Comparison of ENCODE assay signal across 18 cellular contexts in the genomic region with DNA sequence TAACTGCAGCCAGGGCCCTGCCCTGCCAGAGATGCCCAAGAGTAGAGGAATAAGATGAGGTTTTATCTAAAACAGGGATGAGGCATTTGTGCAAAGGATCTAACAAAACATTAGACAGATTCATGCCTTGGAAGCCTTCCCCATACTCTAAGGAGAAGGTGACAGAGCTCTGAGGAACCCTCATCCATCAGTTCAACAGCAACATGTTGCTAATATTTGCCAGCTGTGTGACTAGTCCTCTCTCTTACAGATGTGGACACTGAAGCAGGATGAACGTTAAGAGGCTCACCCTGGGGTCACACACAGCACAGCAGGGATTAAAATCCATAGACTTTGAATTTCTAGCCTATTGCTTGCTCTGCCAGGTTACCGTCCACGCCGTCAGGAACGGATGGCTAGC.
"Had no signal": no experiment of that assay in that cellular context is flagged by ENCODE, and none has a peak within 500 bp of the region (broad histone marks: within the 10 kb centered on the region; RNA-seq: fewer than 3 reads in every experiment).

No MANE protein-coding gene starts in this region.

- DNase-seq: activated CD4-positive, CD25-positive, alpha-beta regulatory T cell treated with anti-CD3 and anti-CD28 coated beads, Interleukin-2, amount 50 U/mL, for 72 hours; activated naive CD4-positive, alpha-beta T cell; activated naive CD8-positive, alpha-beta T cell treated with anti-CD3 and anti-CD28 coated beads, Interleukin-2, amount 10 ng/mL, durations not matched to agents 7 days and 5 days; anterior cingulate cortex; effector memory CD8-positive, alpha-beta T cell; left ventricle myocardium inferior; mucosa of descending colon; naive thymus-derived CD4-positive, alpha-beta T cell; stimulated activated CD4-positive, alpha-beta T cell treated with anti-CD3 and anti-CD28 coated beads, Interleukin-2, amount 100 ng/mL, for 48 hours; stimulated activated naive B cell treated with anti-CD40 and anti-IgM and Interleukin-4, amounts not matched to agents 10 μg/mL and 1 μg/mL and 100 μg/mL, for 72 hours; substantia nigra; T1000 had no signal

- H3K4me3 Mint-ChIP-seq: activated naive CD8-positive, alpha-beta T cell treated with anti-CD3 and anti-CD28 coated beads, Interleukin-2, amount 10 ng/mL, durations not matched to agents 7 days and 5 days; activated T-helper 1 cell treated with anti-CD3 and anti-CD28 coated beads, Interleukin-12 subunit alpha, Interleukin-12 subunit beta, Interleukin-2, Interleukin-4 antibody, amounts not matched to agents 30 ng/mL and 10 ng/mL and 1 ng/mL, durations not matched to agents 14 hours and 24 hours and 36 hours; effector memory CD8-positive, alpha-beta T cell; naive thymus-derived CD4-positive, alpha-beta T cell; stimulated activated naive B cell treated with anti-CD40 and anti-IgM and Interleukin-4, amounts not matched to agents 10 μg/mL and 1 μg/mL and 100 μg/mL, for 72 hours had no signal

- H3K9me3 ChIP-seq: breast epithelium, left ventricle myocardium inferior, mucosa of descending colon, neutrophil, tibial nerve, vagina had no signal

- H3K27me3 Mint-ChIP-seq: naive thymus-derived CD4-positive, alpha-beta T cell; stimulated activated naive B cell treated with anti-CD40 and anti-IgM and Interleukin-4, amounts not matched to agents 10 μg/mL and 1 μg/mL and 100 μg/mL, for 72 hours had no signal

- H3K4me1 ChIP-seq: breast epithelium, left ventricle myocardium inferior, vagina had no signal

- H3K4me3 ChIP-seq: breast epithelium, left ventricle myocardium inferior, mucosa of descending colon, tibial nerve, vagina had no signal

- H3K4me1 Mint-ChIP-seq: activated naive CD8-positive, alpha-beta T cell treated with anti-CD3 and anti-CD28 coated beads, Interleukin-2, amount 10 ng/mL, durations not matched to agents 7 days and 5 days; naive thymus-derived CD4-positive, alpha-beta T cell had no signal

- H3K36me3 Mint-ChIP-seq: activated naive CD8-positive, alpha-beta T cell treated with anti-CD3 and anti-CD28 coated beads, Interleukin-2, amount 10 ng/mL, durations not matched to agents 7 days and 5 days; naive thymus-derived CD4-positive, alpha-beta T cell; stimulated activated naive B cell treated with anti-CD40 and anti-IgM and Interleukin-4, amounts not matched to agents 10 μg/mL and 1 μg/mL and 100 μg/mL, for 72 hours had no signal

- H3K27me3 ChIP-seq: breast epithelium, neutrophil, tibial nerve, vagina had no signal

- H3K9me3 Mint-ChIP-seq: activated naive CD8-positive, alpha-beta T cell treated with anti-CD3 and anti-CD28 coated beads, Interleukin-2, amount 10 ng/mL, durations not matched to agents 7 days and 5 days; activated T-helper 1 cell treated with anti-CD3 and anti-CD28 coated beads, Interleukin-12 subunit alpha, Interleukin-12 subunit beta, Interleukin-2, Interleukin-4 antibody, amounts not matched to agents 30 ng/mL and 10 ng/mL and 1 ng/mL, durations not matched to agents 14 hours and 24 hours and 36 hours; effector memory CD8-positive, alpha-beta T cell; naive thymus-derived CD4-positive, alpha-beta T cell; stimulated activated naive B cell treated with anti-CD40 and anti-IgM and Interleukin-4, amounts not matched to agents 10 μg/mL and 1 μg/mL and 100 μg/mL, for 72 hours had no signal

- H3K27ac Mint-ChIP-seq: activated naive CD8-positive, alpha-beta T cell treated with anti-CD3 and anti-CD28 coated beads, Interleukin-2, amount 10 ng/mL, durations not matched to agents 7 days and 5 days; activated T-helper 1 cell treated with anti-CD3 and anti-CD28 coated beads, Interleukin-12 subunit alpha, Interleukin-12 subunit beta, Interleukin-2, Interleukin-4 antibody, amounts not matched to agents 30 ng/mL and 10 ng/mL and 1 ng/mL, durations not matched to agents 14 hours and 24 hours and 36 hours; effector memory CD8-positive, alpha-beta T cell; naive thymus-derived CD4-positive, alpha-beta T cell had no signal

- ATAC-seq: effector memory CD8-positive, alpha-beta T cell; mucosa of descending colon; naive thymus-derived CD4-positive, alpha-beta T cell had no signal

- H3K27ac ChIP-seq: breast epithelium, epithelial cell of prostate, left ventricle myocardium inferior, neutrophil, tibial nerve, vagina had no signal

- H3K36me3 ChIP-seq: breast epithelium, left ventricle myocardium inferior, neutrophil, tibial nerve, vagina had no signal
